In genomic region chr1:67479146-67479891, GRCh38 we compare ENCODE assay signal across 11 cellular contexts. TPM values are rescaled to one million over a fixed set of nuclear protein-coding genes. Genes with fewer than 3 reads are reported as not detected.
DNase-seq lines count a peak whose midpoint lies in the region; ATAC-seq and TF ChIP-seq lines count a peak whose summit lies in the region.
"Had no signal": no experiment of that assay in that cellular context is flagged by ENCODE, and none has a peak within 500 bp of the region (broad histone marks: within the 10 kb centered on the region; RNA-seq: fewer than 3 reads in every experiment).

No MANE protein-coding gene starts in this region.

- peaks cover 3% of the 10 kb centered on the region for H3K27me3 Mint-ChIP-seq in activated naive CD8-positive, alpha-beta T cell treated with anti-CD3 and anti-CD28 coated beads for 36 hours
- H3K27me3 Mint-ChIP-seq: natural killer cell treated with Interleukin-12 subunit alpha and Interleukin-12 subunit beta and Interleukin-15 and Interleukin-18, amount 100 ng/mL, for 72 hours had no signal

- peak; percentile 64 for ATAC-seq in left lung
- ATAC-seq in aorta (ENCODE audit: low FRiP score): peak; percentile 81
- no peak for ATAC-seq in GM18520 (IDR thresholded peaks at IDR 0.05; ENCODE audit: unreplicated experiment)
- ATAC-seq: natural killer cell treated with Interleukin-12 subunit alpha and Interleukin-12 subunit beta and Interleukin-15 and Interleukin-18, amount 100 ng/mL, for 72 hours had no signal

- peaks cover 7% of the 10 kb centered on the region for H3K4me1 Mint-ChIP-seq in activated naive CD8-positive, alpha-beta T cell treated with anti-CD3 and anti-CD28 coated beads for 36 hours
- H3K4me1 Mint-ChIP-seq: CD4-positive, CD25-positive, alpha-beta regulatory T cell had no signal

- peaks cover 0 to 4% of the 10 kb centered on the region in 2 donors for H3K4me1 ChIP-seq in left lung
- H3K4me1 ChIP-seq in aorta (ENCODE audit: control insufficient read depth in 1 of 2, insufficient read depth in 2 of 2, low read length in 2 of 2): no peaks in the 10 kb centered on the region

- H3K4me3 Mint-ChIP-seq in activated naive CD8-positive, alpha-beta T cell treated with anti-CD3 and anti-CD28 coated beads for 36 hours: no peak overlapping the region
- H3K4me3 Mint-ChIP-seq: CD4-positive, CD25-positive, alpha-beta regulatory T cell; natural killer cell treated with Interleukin-12 subunit alpha and Interleukin-12 subunit beta and Interleukin-15 and Interleukin-18, amount 100 ng/mL, for 72 hours had no signal

- no peaks in the 10 kb centered on the region for H3K36me3 Mint-ChIP-seq in activated naive CD8-positive, alpha-beta T cell treated with anti-CD3 and anti-CD28 coated beads for 36 hours
- H3K36me3 Mint-ChIP-seq: CD4-positive, CD25-positive, alpha-beta regulatory T cell; natural killer cell treated with Interleukin-12 subunit alpha and Interleukin-12 subunit beta and Interleukin-15 and Interleukin-18, amount 100 ng/mL, for 72 hours had no signal

- intact Hi-C loops in left lung (cut with DNase I): no loop called here
- intact Hi-C loops in aorta (cut with DNase I): no loop called here

- H3K9me3 ChIP-seq in left lung: no peaks in the 10 kb centered on the region
- no peaks in the 10 kb centered on the region for H3K9me3 ChIP-seq in aorta (ENCODE audit: control insufficient read depth, low read length)

- no peaks in the 10 kb centered on the region for H3K36me3 ChIP-seq in left lung
- no peaks in the 10 kb centered on the region for H3K36me3 ChIP-seq in aorta (ENCODE audit: control insufficient read depth in 1 of 2, insufficient read depth in 2 of 2, low read length in 1 of 2)

- DNase-seq in stimulated activated CD4-positive, alpha-beta T cell treated with anti-CD3 and anti-CD28 coated beads, Interleukin-15, amount 100 ng/mL, for 24 hours: peak; percentile 36
- DNase-seq in stimulated activated CD4-positive, alpha-beta T cell treated with anti-CD3 and anti-CD28 coated beads, Interleukin-2, amount 100 ng/mL, for 48 hours: no peak
- DNase-seq in activated naive CD8-positive, alpha-beta T cell treated with anti-CD3 and anti-CD28 coated beads for 36 hours: peak; percentile 11
- peak in 1 of 2 donors; percentile 39 for DNase-seq in left lung
- DNase-seq in aorta: peak; percentile 74 to 87
- DNase-seq in mesenteric fat pad (ENCODE audit: low spot score): no peak
- DNase-seq in SHP77 (lab: John Stamatoyannopoulos, UW): no peak
- DNase-seq: CD4-positive, CD25-positive, alpha-beta regulatory T cell had no signal

- H3K9me3 Mint-ChIP-seq in activated naive CD8-positive, alpha-beta T cell treated with anti-CD3 and anti-CD28 coated beads for 36 hours: no peaks in the 10 kb centered on the region
- H3K9me3 Mint-ChIP-seq: CD4-positive, CD25-positive, alpha-beta regulatory T cell; natural killer cell treated with Interleukin-12 subunit alpha and Interleukin-12 subunit beta and Interleukin-15 and Interleukin-18, amount 100 ng/mL, for 72 hours had no signal

- 25 to 27% methylated on average over 10 of the region's 10 CpGs for WGBS in aorta, 2 donors

- no peak for TF ChIP-seq CTCF in left lung (IDR thresholded peaks at IDR 0.05)

- H3K27ac Mint-ChIP-seq in activated naive CD8-positive, alpha-beta T cell treated with anti-CD3 and anti-CD28 coated beads for 36 hours: no peak overlapping the region
- H3K27ac Mint-ChIP-seq: CD4-positive, CD25-positive, alpha-beta regulatory T cell; natural killer cell treated with Interleukin-12 subunit alpha and Interleukin-12 subunit beta and Interleukin-15 and Interleukin-18, amount 100 ng/mL, for 72 hours had no signal

- H3K27me3 ChIP-seq in left lung (no peaks in the 10 kb centered on the region), aorta (ENCODE audit: control insufficient read depth in 1 of 2, insufficient read depth in 2 of 2, low read length in 1 of 2) (no peaks in the 10 kb centered on the region)

- no peak overlapping the region for H3K27ac ChIP-seq in left lung
- no peak overlapping the region for H3K27ac ChIP-seq in aorta (ENCODE audit: low read depth in 1 of 2, low read length in 2 of 2)
- H3K27ac ChIP-seq: HL-60 had no signal

- H3K4me3 ChIP-seq in left lung: no peak overlapping the region
- no peak overlapping the region for H3K4me3 ChIP-seq in aorta (ENCODE audit: low read length in 2 of 2)

RNA-seq across cellular contexts. Expression of gene SERBP1, which starts 49.1 kb away (rescaled TPM):
- total RNA-seq in activated naive CD8-positive, alpha-beta T cell treated with anti-CD3 and anti-CD28 coated beads for 36 hours: 100 to 1,000 TPM; 624 to 628 TPM
- total RNA-seq in left lung (100 to 1,000 TPM; 130 to 174 TPM), aorta (100 to 1,000 TPM; 153 to 157 TPM), mesenteric fat pad (151 TPM)
- polyA plus RNA-seq in aorta: 100 to 1,000 TPM; 104 to 142 TPM

Comparison
In these comparisons a context has a peak if more than half of its experiments do, and no peak if none do; other contexts are left out.
1. DNase-seq: peak in stimulated activated CD4-positive, alpha-beta T cell treated with anti-CD3 and anti-CD28 coated beads, Interleukin-15, amount 100 ng/mL, for 24 hours (single experiment), activated naive CD8-positive, alpha-beta T cell treated with anti-CD3 and anti-CD28 coated beads for 36 hours (single experiment) and aorta (2 of 2); none in stimulated activated CD4-positive, alpha-beta T cell treated with anti-CD3 and anti-CD28 coated beads, Interleukin-2, amount 100 ng/mL, for 48 hours (0 of 2), mesenteric fat pad (single experiment) and SHP77 (0 of 2).